9 cellular contexts compared by ENCODE assay signal in the genomic region with DNA sequence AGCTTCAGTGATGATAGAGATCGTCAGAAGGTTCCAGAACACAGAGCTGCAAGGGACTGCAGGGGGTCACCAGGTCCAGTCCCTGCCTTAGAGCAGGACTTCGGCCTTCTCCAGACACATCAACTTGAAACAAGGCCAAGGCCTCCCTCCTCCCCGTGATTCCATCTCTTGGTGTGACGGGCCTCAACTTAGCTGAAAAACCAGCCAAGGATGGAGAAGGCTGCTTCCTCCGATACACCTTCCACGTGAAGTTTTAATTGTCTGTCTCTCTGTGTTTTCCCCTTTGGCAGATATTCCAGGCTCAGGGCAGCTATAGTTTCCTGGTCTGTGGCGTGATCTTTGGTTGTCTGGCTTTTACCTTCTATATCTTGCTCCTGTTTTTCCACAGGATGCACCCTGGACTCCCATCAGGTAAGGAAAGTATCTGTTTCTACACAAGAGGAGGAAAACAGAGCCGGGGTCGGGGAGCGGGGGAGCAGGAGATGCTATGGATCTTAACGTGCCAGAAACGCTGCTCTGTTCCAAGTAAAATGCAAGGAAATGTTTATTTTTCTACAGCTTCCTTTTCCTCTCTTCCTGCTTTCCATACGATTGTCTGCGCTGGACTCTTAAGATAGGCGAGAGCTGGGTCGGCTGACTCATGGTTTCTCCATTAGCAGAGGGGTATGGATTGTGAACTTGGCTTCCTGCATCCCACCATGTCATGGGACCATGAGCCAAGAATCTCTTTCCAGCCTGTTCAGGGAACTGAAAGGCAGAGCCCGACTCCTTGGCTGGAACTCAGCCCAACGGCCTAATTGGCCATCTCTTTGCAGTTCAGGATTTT. TPM values are rescaled to one million over a fixed set of nuclear protein-coding genes. Genes with fewer than 3 reads are reported as not detected.
DNase-seq lines count a peak whose midpoint lies in the region; ATAC-seq, FAIRE-seq and TF ChIP-seq lines count a peak whose summit lies in the region.
"Had no signal": no experiment of that assay in that cellular context is flagged by ENCODE, and none has a peak within 500 bp of the region (broad histone marks: within the 10 kb centered on the region; RNA-seq: fewer than 3 reads in every experiment).

No MANE protein-coding gene starts in this region.

- H3K9me3 Mint-ChIP-seq in Caco-2 (ENCODE audit: unreplicated experiment) = no peaks in the 10 kb centered on the region

- H3K9me3 ChIP-seq in GM12878 (replicated peaks; ENCODE audit: control insufficient read depth, insufficient read depth, low read length) (no peaks in the 10 kb centered on the region), right atrium auricular region (no peaks in the 10 kb centered on the region), Caco-2 (no peaks in the 10 kb centered on the region)

- H3K79me2 ChIP-seq in GM12878 (ENCODE audit: control insufficient read depth, insufficient read depth, low read length) = no peaks in the 10 kb centered on the region

- in situ Hi-C loops in G401 (cut with HindIII; ENCODE audit: low sequenced_read_pairs) (loop anchor here (25.0 kb wide), 1 partner anchor 113 kb away; no protein-coding TSS in a partner anchor), GM12878 (cut with MboI) (no loop called here)

- no peak overlapping the region for H3K27ac Mint-ChIP-seq in Caco-2 (ENCODE audit: unreplicated experiment)

- TF ChIP-seq POLR2A in GM12878 (IDR thresholded peaks at IDR 0.05; ENCODE audit: low read depth, low read length) = no peak

- no peak for TF ChIP-seq RAD21 in GM12878 (IDR thresholded peaks at IDR 0.05; ENCODE audit: insufficient read depth, low read depth, low read length)

- DNase-seq in G401 (ENCODE audit: low spot score) (peak; percentile 73), GM12878 (ENCODE audit: low read depth, low spot score) (no peak), right atrium auricular region (ENCODE audit: low spot score) (peak; percentile 75), skeletal muscle cell (ENCODE audit: low read depth) (peak; percentile 95), COR-L47 (lab: John Stamatoyannopoulos, UW) (no peak), Caco-2 (no peak), NCI-H1092 (lab: John Stamatoyannopoulos, UW) (no peak)

- H3K4me3 Mint-ChIP-seq in Caco-2 (ENCODE audit: unreplicated experiment) = no peak overlapping the region

- no peak overlapping the region for H3K9ac ChIP-seq in GM12878 (ENCODE audit: control insufficient read depth, insufficient read depth, low read length)

- no peaks in the 10 kb centered on the region for H4K20me1 ChIP-seq in GM12878 (ENCODE audit: control insufficient read depth, insufficient read depth)

- BruUV-seq in GM12878 (replicated peaks; lab: Mats Ljungman, UMichigan) = no TSS peak
- BruUV-seq in Caco-2 (replicated peaks; lab: Mats Ljungman, UMichigan) = no TSS peak

- peaks cover 8% of the 10 kb centered on the region for H3K36me3 Mint-ChIP-seq in Caco-2 (ENCODE audit: insufficient read depth, unreplicated experiment)

- no peaks in the 10 kb centered on the region for H3K27me3 Mint-ChIP-seq in Caco-2 (ENCODE audit: insufficient read depth, unreplicated experiment)

- TF ChIP-seq EP300 in GM12878 (IDR thresholded peaks at IDR 0.05; ENCODE audit: borderline replicate concordance in 1 of 2, control insufficient read depth in 1 of 2, low read depth in 2 of 2, low read length in 2 of 2) = no peak

- no peaks in the 10 kb centered on the region for H3K4me1 Mint-ChIP-seq in Caco-2 (ENCODE audit: low read depth, unreplicated experiment)

- no peak for FAIRE-seq in GM12878 (lab: Jason Lieb, UNC)
- FAIRE-seq: GM12892 had no signal

- peaks cover 40% of the 10 kb centered on the region for H3K4me1 ChIP-seq in GM12878 (ENCODE audit: control insufficient read depth, insufficient read depth, low read length)
- peaks cover 0 to 33% of the 10 kb centered on the region in 2 donors for H3K4me1 ChIP-seq in right atrium auricular region
- H3K4me1 ChIP-seq in Caco-2 = no peaks in the 10 kb centered on the region

- ATAC-seq in GM12878 (no peak), HG02588 (IDR thresholded peaks at IDR 0.05; ENCODE audit: unreplicated experiment) (no peak)

- peaks cover 0 to 17% of the 10 kb centered on the region in 2 experiments for H3K36me3 ChIP-seq in GM12878 (ENCODE audit: control insufficient read depth in 2 of 2, insufficient read depth in 2 of 2, low read length in 1 of 2)
- no peaks in the 10 kb centered on the region for H3K36me3 ChIP-seq in right atrium auricular region
- H3K36me3 ChIP-seq in Caco-2 (ENCODE audit: control insufficient read depth, insufficient read depth, low read length) = 0 out of 2 replicates have a peak, but pooled peaks cover 1% of the 10 kb centered on the region

- intact Hi-C loops in GM12878 (cut with micrococcal nuclease; ENCODE audit: unreplicated experiment) (no loop called here), Caco-2 (cut with micrococcal nuclease; ENCODE audit: unreplicated experiment) (no loop called here)

- POLR2A ChIA-PET in GM12878 (lab: Charles Lee) (no interaction called here), Caco-2 (lab: Charles Lee) (no interaction called here)

- H2AFZ ChIP-seq in GM12878 (ENCODE audit: control insufficient read depth, low read depth, low read length) = no peak overlapping the region

- no peak overlapping the region for H3K4me2 ChIP-seq in GM12878 (ENCODE audit: control insufficient read depth, insufficient read depth)

- WGBS in GM12878 (ENCODE audit: insufficient coverage, insufficient replicate concordance, low lambda C conversion rate, missing lambda C conversion rate) = 87% methylated on average over 18 of the region's 18 CpGs

- no peaks in the 10 kb centered on the region for H3K27me3 ChIP-seq in GM12878 (replicated peaks in 1 of 2; ENCODE audit: control insufficient read depth in 2 of 2, insufficient read depth in 2 of 2, low read length in 1 of 2)
- no peaks in the 10 kb centered on the region for H3K27me3 ChIP-seq in right atrium auricular region
- no peaks in the 10 kb centered on the region for H3K27me3 ChIP-seq in Caco-2 (replicated peaks; ENCODE audit: control insufficient read depth, insufficient read depth, low read length)

- CTCF ChIA-PET in GM12878 (lab: Yijun Ruan, JAX) = interaction anchor here (1.1 to 12.3 kb wide), 4 partner anchors 9 to 58 kb away, joined by 4 to 575 read pairs (median 6); no protein-coding TSS in a partner anchor
- CTCF ChIA-PET in Caco-2 (lab: Charles Lee) = interaction anchor here (0.6 kb wide), 1 partner anchor 438 kb away, joined by 9 read pairs; no protein-coding TSS in a partner anchor

- SMC1A ChIA-PET in GM12878 (lab: Charles Lee; ENCODE audit: uncharacterized antibody, unreplicated experiment) = interaction anchor here (0.6 to 4.7 kb wide), 6 partner anchors 31 to 112 kb away, joined by 3 to 40 read pairs (median 4); no protein-coding TSS in a partner anchor

- H3K27ac ChIP-seq in GM12878 (ENCODE audit: control insufficient read depth, insufficient read depth) = peak overlapping the region; percentile 43
- peak overlapping the region; percentile 53 to 61 for H3K27ac ChIP-seq in right atrium auricular region

- no peak for TF ChIP-seq CTCF in GM12878 (IDR thresholded peaks at IDR 0.05 in 2 of 3, conservative IDR thresholded peaks at IDR 0.05 in 1 of 3; ENCODE audit: control insufficient read depth in 2 of 3, extremely low read depth in 1 of 3, insufficient read depth in 1 of 3, low read depth in 3 of 3, low read length in 3 of 3)
- no peak for TF ChIP-seq CTCF in right atrium auricular region (IDR thresholded peaks at IDR 0.05)
- TF ChIP-seq CTCF in Caco-2 (IDR thresholded peaks at IDR 0.05; ENCODE audit: insufficient read depth in 1 of 2, low read depth in 1 of 2, low read length in 1 of 2, severe bottlenecking in 1 of 2, unreplicated experiment in 1 of 2) = no peak

- no peak overlapping the region for H3K4me3 ChIP-seq in GM12878
- H3K4me3 ChIP-seq in right atrium auricular region = no peak overlapping the region
- no peak overlapping the region for H3K4me3 ChIP-seq in skeletal muscle cell (ENCODE audit: low read depth, low read length)
- H3K4me3 ChIP-seq in Caco-2 (ENCODE audit: low read depth, low read length) = no peak overlapping the region

- RAD21 ChIA-PET in GM12878 (lab: Charles Lee; ENCODE audit: unreplicated experiment) = interaction anchor here (0.9 to 3.7 kb wide), 3 partner anchors 7 to 60 kb away, joined by 3 to 25 read pairs (median 4); a partner anchor contains a TSS

TF ChIP-seq in GM12878, 131 proteins besides CTCF, POLR2A, EP300 and RAD21 (continues in another document):
- TF ChIP-seq STAT1 (conservative IDR thresholded peaks at IDR 0.05) (no peak), TCF12 (IDR thresholded peaks at IDR 0.05; ENCODE audit: low read depth, low read length) (no peak)

RNA-seq across cellular contexts. Expression of a gene that starts 32.8 kb away (rescaled TPM):
- 4.6 and 5.1 TPM in 2 replicates for total RNA-seq in G401 (2014; rRNA removed; shearing (Covaris generic))
- 64.5 and 67.4 TPM in 2 replicates for total RNA-seq in GM12878 (2013; cell fraction: nucleolus; rRNA removed)
- total RNA-seq in GM12878 (2014; rRNA removed) (20.1 and 22.5 TPM in 2 replicates), GM12878 (2014; rRNA removed; fragmentation: Illumina TruSeq; extraction: Trizol) (36.2 and 39.0 TPM in 2 replicates), GM12878 (2021) (70.7 and 71.5 TPM in 2 replicates), right atrium auricular region (10 to 100 TPM; 18.8 to 19.1 TPM), Caco-2 (2022) (14.4 and 16.9 TPM in 2 replicates)
- polyA plus RNA-seq in GM12878 (2011; ENCODE audit: low read depth) = 12.2 TPM
- polyA plus RNA-seq in GM12878 (2011; rRNA removed) (21.8 and 27.6 TPM in 2 replicates), GM12878 (2014; fragmentation: Illumina TruSeq; extraction: Trizol) (24.6 and 32.2 TPM in 2 replicates), GM12878 (2014; fragmentation: Nextera tagmentation; extraction: Ambion mirVana) (10 to 100 TPM in 1 of 2 experiments, 1 to 10 TPM in 1; 5.2 to 11.9 TPM), GM12878 (2014; rRNA removed) (13.6 and 16.8 TPM in 2 replicates), GM12878 (2016; fragmentation: Nextera tagmentation; extraction: Ambion mirVana) (1 to 10 TPM; 6.5 to 8.7 TPM)
- 8.6 and 10.9 TPM in 2 replicates for polyA plus RNA-seq in GM12878 (2011; cell fraction: cytosol; rRNA removed)
- polyA plus RNA-seq in GM12878 (2011; cell fraction: nucleus; rRNA removed) = 14.3 and 15.4 TPM in 2 replicates
- polyA plus RNA-seq in GM12878 (2012) = 16.3 and 17.6 TPM in 2 replicates
- 23.1 and 23.6 TPM in 2 replicates for polyA minus RNA-seq in GM12878 (2011; rRNA and poly(A)+ RNA removed)
- polyA minus RNA-seq in GM12878 (2011; cell fraction: cytosol; rRNA and poly(A)+ RNA removed) = 14.8 and 18.2 TPM in 2 replicates
- 5.7 and 11.3 TPM in 2 replicates for polyA minus RNA-seq in GM12878 (2011; cell fraction: nucleus; rRNA and poly(A)+ RNA removed)

Comparison
In these comparisons a context has a peak if more than half of its experiments do, and no peak if none do; other contexts are left out.
1. DNase-seq: peak in G401 (single experiment), right atrium auricular region (single experiment) and skeletal muscle cell (single experiment); none in GM12878 (single experiment), COR-L47 (single experiment), Caco-2 (0 of 2) and NCI-H1092 (single experiment).